In genomic region chr12:93591137-93591868, GRCh38 we compare ENCODE assay signal across 8 cellular contexts. TPM values are rescaled to one million over a fixed set of nuclear protein-coding genes. Genes with fewer than 3 reads are reported as not detected.
DNase-seq lines count a peak whose midpoint lies in the region; ATAC-seq and FAIRE-seq lines count a peak whose summit lies in the region.

No MANE protein-coding gene starts in this region.

- ATAC-seq in GM21390 (IDR thresholded peaks at IDR 0.05; ENCODE audit: unreplicated experiment): peak; percentile 81

- DNase-seq in DMS53 treated with DMSO at 0.1 percent for 48 hours (lab: John Stamatoyannopoulos, UW; ENCODE audit: unreplicated experiment) (peak; percentile 78), HTR-8/SVneo (ENCODE audit: insufficient read length, low spot score) (peak; percentile 63), SJSA1 (ENCODE audit: low read depth in 1 of 2, low spot score in 2 of 2) (peak; percentile 70 to 71), astrocyte of the hippocampus (ENCODE audit: low read depth, low spot score) (peak; percentile 87), hepatic stellate cell (ENCODE audit: low spot score) (peak; percentile 59), posterior vena cava (ENCODE audit: low spot score) (peak; percentile 95), NCI-H2029 (lab: John Stamatoyannopoulos, UW) (no peak)

- peak; percentile 4 for FAIRE-seq in HTR-8/SVneo (lab: Jason Lieb, UNC)

- no peaks in the 10 kb centered on the region for H3K36me3 ChIP-seq in SJSA1

- no peaks in the 10 kb centered on the region for H3K9me3 ChIP-seq in SJSA1 (replicated peaks)

- H3K27ac ChIP-seq in SJSA1: peak overlapping the region; percentile 84

- H3K4me3 ChIP-seq in SJSA1: peak overlapping the region; percentile 42

- intact Hi-C loops in posterior vena cava (cut with DNase I): loop anchor here in 1 of 2 donors (2.0 kb wide), 1 partner anchor 19 kb away; the partner anchor contains the start of gene SOCS2

- no peaks in the 10 kb centered on the region for H3K27me3 ChIP-seq in SJSA1 (replicated peaks)

- H3K4me1 ChIP-seq in SJSA1 (replicated peaks): peaks cover 14% of the 10 kb centered on the region

RNA-seq across cellular contexts. Expression of gene SOCS2, which starts 18.8 kb away (rescaled TPM):
- 19.2 and 34.7 TPM in 2 replicates for total RNA-seq in SJSA1 (2014; rRNA removed; shearing (Covaris generic))
- total RNA-seq in posterior vena cava: 10 to 100 TPM; 30.0 to 30.9 TPM
